ENCODE assay signal across 12 cellular contexts in genomic region chr5:150053231-150053626, GRCh38. TPM values are rescaled to one million over a fixed set of nuclear protein-coding genes. Genes with fewer than 3 reads are reported as not detected.
DNase-seq lines count a peak whose midpoint lies in the region; TF ChIP-seq lines count a peak whose summit lies in the region.
"Had no signal": no experiment of that assay in that cellular context is flagged by ENCODE, and none has a peak within 500 bp of the region (broad histone marks: within the 10 kb centered on the region; RNA-seq: fewer than 3 reads in every experiment).

No MANE protein-coding gene starts in this region.

- no peaks in the 10 kb centered on the region for H3F3A ChIP-seq in Loucy (ENCODE audit: low read depth)

- DNase-seq in COLO829 (ENCODE audit: low spot score) (peak; percentile 8), astrocyte of the cerebellum (ENCODE audit: low read depth) (peak; percentile 44), myocyte (ENCODE audit: low read depth) (peak; percentile 78), NCI-H2029 treated with DMSO at 0.1 percent for 48 hours (lab: John Stamatoyannopoulos, UW) (no peak), KG1 (lab: John Stamatoyannopoulos, UW) (no peak), NCI-H1436 treated with DMSO at 0.1 percent for 48 hours (lab: John Stamatoyannopoulos, UW) (no peak)
- DNase-seq in activated CD4-positive, alpha-beta T cell treated with anti-CD3 and anti-CD28 coated beads for 1 hour, result no peak
- DNase-seq: GOT3; NCI-H774; stimulated activated CD4-positive, alpha-beta T cell treated with anti-CD3 and anti-CD28 coated beads, Interleukin-15, amount 100 ng/mL, for 24 hours had no signal

- TF ChIP-seq CTCF in Loucy (conservative IDR thresholded peaks at IDR 0.05; ENCODE audit: low read length), result no peak
- TF ChIP-seq CTCF in astrocyte of the cerebellum (IDR thresholded peaks at IDR 0.05; ENCODE audit: low read depth, low read length, missing control alignments), result no peak

- peak overlapping the region; percentile 66 for H3K9ac ChIP-seq in Loucy (ENCODE audit: low read depth, low read length, poor library complexity, severe bottlenecking)

- H3K4me1 ChIP-seq in Loucy (ENCODE audit: insufficient read depth, low read length, poor library complexity, severe bottlenecking), result peaks cover 12% of the 10 kb centered on the region
- H3K4me1 ChIP-seq: tibial nerve had no signal

- H2AFZ ChIP-seq in Loucy (ENCODE audit: low read length), result no peak overlapping the region

- no peak overlapping the region for H3K4me3 ChIP-seq in Loucy (ENCODE audit: low read length, poor library complexity, severe bottlenecking)
- H3K4me3 ChIP-seq in astrocyte of the cerebellum (ENCODE audit: low read depth, low read length), result no peak overlapping the region
- H3K4me3 ChIP-seq: tibial nerve had no signal

- H3K27me3 ChIP-seq in Loucy (ENCODE audit: insufficient read depth, low read length, poor library complexity, severe bottlenecking), result no peaks in the 10 kb centered on the region
- H3K27me3 ChIP-seq: tibial nerve had no signal

- H3K36me3 ChIP-seq in Loucy (ENCODE audit: insufficient read depth, low read length), result peaks cover 63% of the 10 kb centered on the region

- H3K79me2 ChIP-seq in Loucy (ENCODE audit: insufficient read depth, low read length), result no peaks in the 10 kb centered on the region

- no peaks in the 10 kb centered on the region for H4K20me1 ChIP-seq in Loucy (ENCODE audit: insufficient read depth, low read length, poor library complexity, severe bottlenecking)

- H3K4me2 ChIP-seq in Loucy (ENCODE audit: low read depth, low read length, poor library complexity, severe bottlenecking), result no peak overlapping the region

- in situ Hi-C loops in astrocyte of the cerebellum (cut with HindIII; ENCODE audit: low sequenced_read_pairs), result no loop called here

- no peaks in the 10 kb centered on the region for H3K9me2 ChIP-seq in Loucy (replicated peaks; ENCODE audit: low read depth, low read length)

- H3K9me3 ChIP-seq in Loucy (ENCODE audit: insufficient read depth, low read depth, low read length), result no peaks in the 10 kb centered on the region
- H3K9me3 ChIP-seq: tibial nerve had no signal

RNA-seq across cellular contexts. Expression of gene CSF1R, which starts 33.1 kb away (rescaled TPM):
- total RNA-seq in myocyte, result not detected in 2 replicates
- polyA plus RNA-seq in myocyte (2012), result 0.78 TPM

RNA-seq across cellular contexts. Expression of gene HMGXB3, which starts 52.7 kb away (rescaled TPM):
- 43.3 and 48.1 TPM in 2 replicates for total RNA-seq in myocyte
- 41.9 TPM for polyA plus RNA-seq in myocyte (2012)

RNA-seq across cellular contexts. Expression of gene TIGD6, which starts 52.8 kb away (rescaled TPM):
- total RNA-seq in myocyte, result 5.0 and 6.7 TPM in 2 replicates
- polyA plus RNA-seq in myocyte (2012), result 8.5 TPM

Comparison
In these comparisons a context has a peak if more than half of its experiments do, and no peak if none do; other contexts are left out.
1. DNase-seq: peak in COLO829 (single experiment), astrocyte of the cerebellum (single experiment) and myocyte (single experiment); none in activated CD4-positive, alpha-beta T cell treated with anti-CD3 and anti-CD28 coated beads for 1 hour (single experiment), NCI-H2029 treated with DMSO at 0.1 percent for 48 hours (single experiment), KG1 (single experiment) and NCI-H1436 treated with DMSO at 0.1 percent for 48 hours (single experiment).